Comparison of ENCODE assay signal across 18 cellular contexts in the genomic region with DNA sequence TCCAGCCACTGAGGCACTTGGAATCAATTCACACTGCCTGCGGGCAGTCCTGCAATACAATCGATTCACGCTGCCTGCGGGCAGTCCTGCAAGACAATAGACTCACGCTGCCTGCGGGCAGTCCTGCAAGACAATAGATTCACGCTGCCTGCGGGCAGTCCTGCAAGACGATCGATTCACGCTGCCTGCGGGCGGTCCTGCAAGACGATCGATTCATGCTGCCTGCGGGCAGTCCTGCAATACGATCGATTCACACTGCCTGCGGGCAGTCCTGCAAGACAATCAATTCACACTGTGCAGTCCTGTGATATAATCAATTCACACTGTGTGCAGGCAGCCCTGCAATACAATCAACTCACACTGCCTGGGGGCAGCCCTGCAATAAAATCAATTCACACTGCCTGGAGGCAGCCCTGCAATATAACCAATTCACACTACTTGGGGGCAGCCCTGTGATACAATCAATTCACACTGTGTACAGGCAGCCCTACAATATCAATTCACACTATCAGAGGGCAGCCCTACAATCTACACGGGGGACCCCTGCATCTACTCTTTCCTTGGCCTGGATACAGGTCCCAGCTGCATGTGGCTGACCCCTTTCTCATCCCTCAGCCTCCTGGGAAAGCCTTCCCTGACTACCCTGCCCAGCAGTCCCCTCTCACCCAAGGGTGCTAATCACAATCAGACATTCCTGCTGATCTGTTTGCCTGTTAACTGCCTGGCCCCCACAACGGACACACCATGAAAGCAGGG.
"Had no signal": no experiment of that assay in that cellular context is flagged by ENCODE, and none has a peak within 500 bp of the region (broad histone marks: within the 10 kb centered on the region; RNA-seq: fewer than 3 reads in every experiment).

No MANE protein-coding gene starts in this region.

- H3K9me3 ChIP-seq: neutrophil, tibial nerve had no signal

- H3K27ac ChIP-seq: dorsolateral prefrontal cortex, neutrophil, parathyroid adenoma, tibial nerve, VCaP had no signal

- H3K27ac Mint-ChIP-seq: activated naive CD8-positive, alpha-beta T cell had no signal

- H3K9me3 Mint-ChIP-seq: natural killer cell had no signal

- H3K4me3 ChIP-seq: dorsolateral prefrontal cortex, lung, tibial nerve had no signal

- H3K4me3 Mint-ChIP-seq: activated naive CD8-positive, alpha-beta T cell; natural killer cell had no signal

- H3K4me1 ChIP-seq: parathyroid adenoma had no signal

- H3K27me3 Mint-ChIP-seq: activated naive CD8-positive, alpha-beta T cell had no signal

- H2AFZ ChIP-seq: parathyroid adenoma had no signal

- DNase-seq: activated CD4-positive, alpha-beta T cell treated with anti-CD3 and anti-CD28 coated beads for 1 hour; activated CD4-positive, alpha-beta T cell treated with anti-CD3 and anti-CD28 coated beads, Interleukin-2, amount 50 U/mL, for 48 hours; dorsolateral prefrontal cortex; erythroblast; foreskin melanocyte; glutamatergic neuron; hippocampal formation; natural killer cell; stimulated activated CD4-positive, alpha-beta T cell treated with anti-CD3 and anti-CD28 coated beads, Interleukin-1b, Interleukin-23, amount 100 ng/mL, for 48 hours; stimulated activated CD8-positive, alpha-beta memory T cell treated with anti-CD3 and anti-CD28 coated beads, Interleukin-4, amount 100 ng/mL, for 48 hours; stimulated activated naive CD8-positive, alpha-beta T cell treated with anti-CD3 and anti-CD28 coated beads, Interleukin-15, Interleukin-2, amounts not matched to agents 100 U/mL and 50 U/mL, for 24 hours; T-helper 2 cell had no signal

- H3K27me3 ChIP-seq: dorsolateral prefrontal cortex, neutrophil, tibial nerve had no signal

- ATAC-seq: natural killer cell; stimulated activated naive CD8-positive, alpha-beta T cell treated with anti-CD3 and anti-CD28 coated beads, Interleukin-15, Interleukin-2, amounts not matched to agents 100 U/mL and 50 U/mL, for 24 hours had no signal

- H3K9ac ChIP-seq: parathyroid adenoma had no signal

- H3K36me3 Mint-ChIP-seq: natural killer cell had no signal
